9 cellular contexts compared by ENCODE assay signal in the genomic region with DNA sequence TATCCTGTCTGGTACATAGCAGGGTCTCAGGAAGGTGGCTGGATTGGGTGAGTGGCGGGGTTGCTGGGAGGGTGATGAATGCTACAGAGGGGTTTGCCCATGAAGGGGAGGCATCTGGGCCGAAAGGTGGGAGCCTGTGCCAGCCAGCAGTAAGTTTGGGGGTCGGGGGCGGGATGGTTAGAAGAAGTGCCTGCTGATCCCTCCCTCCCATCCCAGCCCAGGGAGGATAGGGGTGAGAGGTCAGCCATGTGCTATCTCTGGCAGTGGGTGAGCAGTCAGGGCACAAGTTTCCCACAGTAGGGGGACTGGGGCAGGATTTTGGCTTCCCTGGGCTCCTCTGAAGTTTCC. TPM values are rescaled to one million over a fixed set of nuclear protein-coding genes. Genes with fewer than 3 reads are reported as not detected.
DNase-seq lines count a peak whose midpoint lies in the region; ATAC-seq and TF ChIP-seq lines count a peak whose summit lies in the region.
"Had no signal": no experiment of that assay in that cellular context is flagged by ENCODE, and none has a peak within 500 bp of the region (broad histone marks: within the 10 kb centered on the region; RNA-seq: fewer than 3 reads in every experiment).

No MANE protein-coding gene starts in this region.

- WGBS in endodermal cell (ENCODE audit: insufficient coverage in 1 of 2, insufficient read length in 1 of 2), 2 experiments: 89% methylated on average over 1 of the region's 4 CpGs; no CpG with 5 or more reads in 1 of the 2 experiments

- H3K4me3 ChIP-seq in GM12875 (ENCODE audit: low read depth, low read length) (peak overlapping the region; percentile 96), RWPE2 (ENCODE audit: severe bottlenecking) (no peak overlapping the region), skeletal muscle tissue (ENCODE audit: low read length in 3 of 3) (peak overlapping the region in 1 of 3 donors; percentile 9), endodermal cell (ENCODE audit: low read length) (no peak overlapping the region)

- no peaks in the 10 kb centered on the region for H3K9me3 ChIP-seq in RWPE2 (ENCODE audit: severe bottlenecking)
- H3K9me3 ChIP-seq in skeletal muscle tissue (ENCODE audit: control insufficient read depth in 3 of 3, low read length in 3 of 3): no peaks in the 10 kb centered on the region
- H3K9me3 ChIP-seq in endodermal cell (ENCODE audit: control insufficient read depth, low read length): no peaks in the 10 kb centered on the region

- peaks cover 5% of the 10 kb centered on the region for H3K4me1 Mint-ChIP-seq in endodermal cell

- H3K27ac ChIP-seq in RWPE2 (ENCODE audit: poor library complexity, severe bottlenecking) (peak overlapping the region; percentile 83), epithelial cell of prostate (peak overlapping the region; percentile 77), skeletal muscle tissue (ENCODE audit: low read depth, low read length) (peak overlapping the region; percentile 84), endodermal cell (ENCODE audit: low read depth, low read length) (no peak overlapping the region)

- no peak overlapping the region for H3K4me3 Mint-ChIP-seq in endodermal cell

- H3K9ac ChIP-seq in skeletal muscle tissue (ENCODE audit: low read depth in 1 of 3, low read length in 3 of 3) (peak overlapping the region in 1 of 3 donors; percentile 1), endodermal cell (ENCODE audit: extremely low read depth, low read length, poor library complexity, severe bottlenecking) (no peak overlapping the region)

- no peak overlapping the region for H3K27ac Mint-ChIP-seq in endodermal cell

- H3K36me3 ChIP-seq in RWPE2 (ENCODE audit: low read depth) (peaks cover 16% of the 10 kb centered on the region; the same call in 1 of the 2 replicates), skeletal muscle tissue (ENCODE audit: control insufficient read depth in 3 of 3, insufficient read depth in 3 of 3, low read length in 3 of 3) (no peaks in the 10 kb centered on the region), endodermal cell (ENCODE audit: control insufficient read depth, insufficient read depth, low read length) (no peaks in the 10 kb centered on the region)

- peaks cover 32% of the 10 kb centered on the region for H3K27me3 Mint-ChIP-seq in endodermal cell (ENCODE audit: insufficient read depth)

- H3K4me1 ChIP-seq in RWPE2 (ENCODE audit: insufficient read depth, poor library complexity, severe bottlenecking) (peaks cover 27% of the 10 kb centered on the region), skeletal muscle tissue (ENCODE audit: control insufficient read depth in 3 of 3, insufficient read depth in 3 of 3, low read length in 3 of 3) (peaks cover 41 to 74% (median 47%) of the 10 kb centered on the region in 3 donors), endodermal cell (ENCODE audit: control insufficient read depth, insufficient read depth, low read length) (no peaks in the 10 kb centered on the region)

- no peak for TF ChIP-seq CTCF in GM12875 (IDR thresholded peaks at IDR 0.05; ENCODE audit: borderline replicate concordance, insufficient read depth, low read depth, low read length)
- TF ChIP-seq CTCF in RWPE2 (IDR thresholded peaks at IDR 0.05; ENCODE audit: poor library complexity, severe bottlenecking): no peak
- TF ChIP-seq CTCF in endodermal cell (conservative IDR thresholded peaks at IDR 0.05): no peak

- no peak for ATAC-seq in RWPE2 (ENCODE audit: low read depth)
- no peak for ATAC-seq in HG03378 (IDR thresholded peaks at IDR 0.05; ENCODE audit: unreplicated experiment)
- ATAC-seq: left colon had no signal

- peak; percentile 25 for DNase-seq in RWPE2 (ENCODE audit: low spot score)
- no peak for DNase-seq in epithelial cell of prostate (ENCODE audit: low read depth, low spot score)
- DNase-seq in SKM-1 (lab: John Stamatoyannopoulos, UW; ENCODE audit: unreplicated experiment): no peak
- DNase-seq in endodermal cell: no peak
- DNase-seq in SHP77 treated with DMSO at 0.1 percent for 48 hours (lab: John Stamatoyannopoulos, UW): no peak

- no peaks in the 10 kb centered on the region for H3K9me3 Mint-ChIP-seq in endodermal cell

- H3K36me3 Mint-ChIP-seq in endodermal cell (ENCODE audit: low read depth): no peaks in the 10 kb centered on the region

- no peaks in the 10 kb centered on the region for H3K27me3 ChIP-seq in RWPE2 (ENCODE audit: insufficient read depth, poor library complexity, severe bottlenecking)
- no peaks in the 10 kb centered on the region for H3K27me3 ChIP-seq in skeletal muscle tissue (ENCODE audit: control insufficient read depth in 3 of 3, insufficient read depth in 3 of 3, low read length in 3 of 3)
- H3K27me3 ChIP-seq in endodermal cell (ENCODE audit: control insufficient read depth, insufficient read depth, low read length, poor library complexity, severe bottlenecking): peaks cover 24% of the 10 kb centered on the region

RNA-seq across cellular contexts. Expression of a gene that starts 2.9 kb away (rescaled TPM):
- total RNA-seq in skeletal muscle tissue (35.5 TPM), endodermal cell (1 to 10 TPM; 1.7 to 3.0 TPM)
- 19.6 TPM for polyA plus RNA-seq in endodermal cell (2013, experiment 1 of 2)
- 12.6 TPM for polyA plus RNA-seq in endodermal cell (2013, experiment 2 of 2)
